Comparison of ENCODE assay signal across 17 cellular contexts in the genomic region with DNA sequence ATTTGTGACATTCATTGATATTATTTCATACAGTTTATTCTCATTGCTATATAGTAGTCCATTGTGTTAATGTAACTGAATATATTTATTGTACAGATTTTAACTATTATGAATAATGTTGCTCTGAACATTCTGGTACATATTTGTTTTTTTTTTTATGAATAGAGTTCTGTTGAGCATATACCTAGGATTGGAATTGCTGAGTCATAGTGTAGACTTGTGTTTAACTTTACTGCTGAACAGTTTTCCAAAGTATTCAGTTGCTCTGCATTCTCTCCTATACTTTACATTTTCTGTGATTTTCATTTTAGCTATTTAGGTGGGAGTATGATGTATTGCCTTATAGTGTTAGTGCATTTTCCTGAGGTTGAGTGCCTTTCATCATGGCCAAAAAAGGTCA.
DNase-seq lines count a peak whose midpoint lies in the region; ATAC-seq, FAIRE-seq and TF ChIP-seq lines count a peak whose summit lies in the region.
"Had no signal": no experiment of that assay in that cellular context is flagged by ENCODE, and none has a peak within 500 bp of the region (broad histone marks: within the 10 kb centered on the region; RNA-seq: fewer than 3 reads in every experiment).

No MANE protein-coding gene starts in this region.

- DNase-seq in ELR (ENCODE audit: low read depth) (peak; percentile 14), M059J (ENCODE audit: low read depth) (peak; percentile 1), bronchial epithelial cell (ENCODE audit: low read depth) (peak; percentile 17), fibroblast of the aortic adventitia (ENCODE audit: low read depth) (peak; percentile 26), dermis blood vessel endothelial cell (no peak), NCI-H2196 (lab: John Stamatoyannopoulos, UW; ENCODE audit: unreplicated experiment) (no peak), GM10266 (ENCODE audit: extremely low spot score) (no peak)
- DNase-seq: ACHN, AML-193, MG63, NCI-H1105, NCI-H1694, NCI-H446, NCI-H69, PC-9 had no signal

- no peaks in the 10 kb centered on the region for H3K27me3 ChIP-seq in bronchial epithelial cell (ENCODE audit: control insufficient read depth, insufficient read depth, low read length)
- H3K27me3 ChIP-seq: MG63 had no signal

- no peak for FAIRE-seq in bronchial epithelial cell (lab: Jason Lieb, UNC)

- H3K36me3 ChIP-seq in bronchial epithelial cell (ENCODE audit: control insufficient read depth, insufficient read depth, low read length), result no peaks in the 10 kb centered on the region
- H3K36me3 ChIP-seq: MG63 had no signal

- TF ChIP-seq CTCF in bronchial epithelial cell (IDR thresholded peaks at IDR 0.05; ENCODE audit: insufficient read depth, low read length, severe bottlenecking) (no peak), fibroblast of the aortic adventitia (IDR thresholded peaks at IDR 0.05; ENCODE audit: insufficient read depth, low read length) (no peak), GM10266 (IDR thresholded peaks at IDR 0.05; ENCODE audit: control insufficient read depth, insufficient read depth, low read depth, missing control alignments) (no peak)

- ATAC-seq in HG03135 (IDR thresholded peaks at IDR 0.05; ENCODE audit: unreplicated experiment), result no peak
- ATAC-seq: HCT116 had no signal

- H3K4me3 ChIP-seq in bronchial epithelial cell (ENCODE audit: low read depth, low read length) (no peak overlapping the region), fibroblast of the aortic adventitia (ENCODE audit: low read depth, low read length) (no peak overlapping the region)
- H3K4me3 ChIP-seq: MG63, PC-9 had no signal

Comparison
In these comparisons a context has a peak if more than half of its experiments do, and no peak if none do; other contexts are left out.
1. DNase-seq: peak in ELR (single experiment), M059J (single experiment), bronchial epithelial cell (single experiment) and fibroblast of the aortic adventitia (single experiment); none in dermis blood vessel endothelial cell (single experiment), NCI-H2196 (single experiment) and GM10266 (single experiment).